Comparison of ENCODE assay signal across 22 cellular contexts in genomic region chr4:13866881-13867280, GRCh38.
DNase-seq lines count a peak whose midpoint lies in the region; ATAC-seq, FAIRE-seq and TF ChIP-seq lines count a peak whose summit lies in the region.
"Had no signal": no experiment of that assay in that cellular context is flagged by ENCODE, and none has a peak within 500 bp of the region (broad histone marks: within the 10 kb centered on the region; RNA-seq: fewer than 3 reads in every experiment).

No MANE protein-coding gene starts in this region.

- H3K27me3 Mint-ChIP-seq in astrocyte (ENCODE audit: low read depth, unreplicated experiment) (no peaks in the 10 kb centered on the region), H9 (ENCODE audit: low read depth) (no peaks in the 10 kb centered on the region)

- TF ChIP-seq POLR2A in IMR-90 (IDR thresholded peaks at IDR 0.05; ENCODE audit: low read depth, low read length), result no peak

- no peak overlapping the region for H3K4me3 ChIP-seq in IMR-90 (ENCODE audit: insufficient read depth, low read depth, low read length)
- H3K4me3 ChIP-seq in astrocyte (ENCODE audit: insufficient read depth, low read depth, low read length), result no peak overlapping the region

- H3K23ac ChIP-seq in IMR-90 (ENCODE audit: low read depth, low read length) (no peak overlapping the region), H9 (ENCODE audit: insufficient read length, low read depth, low read length) (no peak overlapping the region)

- peak; percentile 2 for DNase-seq in Daoy (ENCODE audit: low read depth)
- peak; percentile 32 for DNase-seq in IMR-90
- peak; percentile 43 for DNase-seq in astrocyte (ENCODE audit: low read depth)
- peak; percentile 59 for DNase-seq in iris pigment epithelial cell (ENCODE audit: low read depth)
- DNase-seq in NCI-H2227 treated with DMSO at 0.1 percent for 48 hours (lab: John Stamatoyannopoulos, UW), result no peak
- DNase-seq in H9, result no peak
- DNase-seq in A172 (ENCODE audit: low spot score), result no peak
- DNase-seq: DMS79 treated with DMSO at 0.1 percent for 48 hours, GF-D8, Kasumi-1, NCI-H1105 treated with DMSO at 0.1 percent for 48 hours, NCI-H1694, NCI-H2081 treated with DMSO at 0.1 percent for 48 hours, NCI-H748 treated with DMSO at 0.1 percent for 48 hours, RPMI8226, SHP77 treated with DMSO at 0.1 percent for 48 hours, SK-N-SH, T-cell had no signal

- no peak for TF ChIP-seq RAD21 in IMR-90 (IDR thresholded peaks at IDR 0.05; ENCODE audit: low read length)

- WGBS in IMR-90 (ENCODE audit: extremely low coverage in 2 of 2, insufficient read length in 1 of 2), 2 experiments, result no CpG with 5 or more reads among the region's 1 CpG
- no CpG with 5 or more reads among the region's 1 CpG for WGBS in H9 (ENCODE audit: extremely low coverage, insufficient read length, low lambda C conversion rate)

- H3K56ac ChIP-seq in IMR-90 (ENCODE audit: extremely low read depth, insufficient read depth, low read length) (no peak overlapping the region), H9 (ENCODE audit: insufficient read length, low read depth, low read length) (no peak overlapping the region)

- no peaks in the 10 kb centered on the region for H3K23me2 ChIP-seq in H9 (ENCODE audit: insufficient read length, low read depth, low read length, poor library complexity, severe bottlenecking)

- no peak overlapping the region for H3K4me3 Mint-ChIP-seq in astrocyte (ENCODE audit: unreplicated experiment)
- no peak overlapping the region for H3K4me3 Mint-ChIP-seq in H9
- H3K4me3 Mint-ChIP-seq: CD14-positive monocyte, T-cell had no signal

- no peak overlapping the region for H3K4ac ChIP-seq in IMR-90 (ENCODE audit: low read depth, low read length)
- H3K4ac ChIP-seq in H9 (ENCODE audit: low read depth, low read length), result no peak overlapping the region

- dilution Hi-C loops in IMR-90 (cut with HindIII; ENCODE audit: low sequenced_read_pairs, unreplicated experiment), result no loop called here

- H3K14ac ChIP-seq in IMR-90 (replicated peaks; ENCODE audit: low read depth, low read length) (no peak overlapping the region), H9 (ENCODE audit: insufficient read depth, low read length) (no peak overlapping the region)

- H4K91ac ChIP-seq in IMR-90 (ENCODE audit: insufficient read depth, low read depth, low read length) (no peak overlapping the region), H9 (ENCODE audit: insufficient read length, low read depth, low read length) (no peak overlapping the region)

- H2BK15ac ChIP-seq in IMR-90 (ENCODE audit: low read depth, low read length), result no peak overlapping the region
- H2BK15ac ChIP-seq in H9 (ENCODE audit: low read depth, low read length), result no peak overlapping the region

- H3K4me2 ChIP-seq in IMR-90 (ENCODE audit: low read depth, low read length) (no peak overlapping the region), astrocyte (ENCODE audit: low read length) (no peak overlapping the region), H9 (ENCODE audit: insufficient read depth, insufficient read length, low read length) (no peak overlapping the region)
- H3K4me2 ChIP-seq: SK-N-SH had no signal

- H3K9me3 Mint-ChIP-seq in astrocyte (ENCODE audit: unreplicated experiment) (peaks cover 4% of the 10 kb centered on the region), H9 (peaks cover 9 to 10% of the 10 kb centered on the region in 2 experiments)

- H2BK120ac ChIP-seq in IMR-90 (ENCODE audit: low read depth, low read length), result no peak overlapping the region
- no peak overlapping the region for H2BK120ac ChIP-seq in H9 (ENCODE audit: low read depth, low read length, poor library complexity, severe bottlenecking)

- H2AK5ac ChIP-seq in IMR-90 (ENCODE audit: low read depth, low read length) (no peak overlapping the region), H9 (ENCODE audit: insufficient read length, low read length) (no peak overlapping the region)

- H4K8ac ChIP-seq in IMR-90 (ENCODE audit: low read depth in 2 of 2, low read length in 2 of 2) (no peak overlapping the region), H9 (replicated peaks; ENCODE audit: insufficient read length, low read depth, low read length) (no peak overlapping the region)

- H3K18ac ChIP-seq in IMR-90 (ENCODE audit: low read depth, low read length) (no peak overlapping the region), H9 (ENCODE audit: insufficient read length, low read depth, low read length) (no peak overlapping the region)

- no peaks in the 10 kb centered on the region for H3K79me1 ChIP-seq in IMR-90 (ENCODE audit: low read depth in 1 of 2, low read length in 2 of 2)
- no peaks in the 10 kb centered on the region for H3K79me1 ChIP-seq in H9 (ENCODE audit: insufficient read depth, low read depth, low read length, poor library complexity, severe bottlenecking)

- H3T11ph ChIP-seq in H9 (ENCODE audit: low read length), result no peak overlapping the region

- CTCF ChIA-PET in IMR-90 (lab: Yijun Ruan, JAX), result interaction anchor here (1.0 kb wide), 1 partner anchor 213 kb away, joined by 3 read pairs; no protein-coding TSS in a partner anchor

- H3K9ac ChIP-seq in IMR-90 (ENCODE audit: low read depth, low read length), result no peak overlapping the region
- H3K9ac ChIP-seq in astrocyte (ENCODE audit: low read length), result no peak overlapping the region
- H3K9ac ChIP-seq in H9 (ENCODE audit: extremely low read depth, insufficient read length, low read length), result no peak overlapping the region
- H3K9ac ChIP-seq: SK-N-SH had no signal

- H3K4me1 Mint-ChIP-seq in astrocyte (ENCODE audit: low read depth, unreplicated experiment), result no peaks in the 10 kb centered on the region
- H3K4me1 Mint-ChIP-seq in H9, result peaks cover 5% of the 10 kb centered on the region in 2 experiments; a peak in 3 of 4 replicates
- H3K4me1 Mint-ChIP-seq: CD14-positive monocyte, T-cell had no signal

- in situ Hi-C loops in IMR-90 (cut with MboI; ENCODE audit: low sequenced_read_pairs), result no loop called here

- no peaks in the 10 kb centered on the region for H4K20me1 ChIP-seq in IMR-90 (ENCODE audit: insufficient read depth, low read length)
- H4K20me1 ChIP-seq in astrocyte (ENCODE audit: insufficient read depth, low read length), result no peaks in the 10 kb centered on the region
- no peaks in the 10 kb centered on the region for H4K20me1 ChIP-seq in H9 (ENCODE audit: control insufficient read depth, insufficient read depth, insufficient read length)

- H2AFZ ChIP-seq in IMR-90 (replicated peaks; ENCODE audit: low read length, poor library complexity) (no peak overlapping the region), astrocyte (ENCODE audit: low read depth, low read length) (no peak overlapping the region), H9 (ENCODE audit: low read length) (no peak overlapping the region)

- H4K5ac ChIP-seq in IMR-90 (ENCODE audit: low read depth, low read length), result no peak overlapping the region
- no peak overlapping the region for H4K5ac ChIP-seq in H9 (ENCODE audit: insufficient read length, low read depth, low read length)

- H3K27me3 ChIP-seq in IMR-90 (ENCODE audit: control insufficient read depth, insufficient read depth, low read length) (no peaks in the 10 kb centered on the region), astrocyte (ENCODE audit: insufficient read depth, low read length) (no peaks in the 10 kb centered on the region), H9 (ENCODE audit: insufficient read depth, low read length) (no peaks in the 10 kb centered on the region)

- intact Hi-C loops in IMR-90 (cut with micrococcal nuclease), result no loop called here

- H3K9me3 ChIP-seq in IMR-90 (ENCODE audit: control insufficient read depth, insufficient read depth, low read length), result no peaks in the 10 kb centered on the region; the same call in 1 of the 2 replicates
- H3K9me3 ChIP-seq in astrocyte (ENCODE audit: insufficient read depth, low read depth, low read length), result peaks cover 5% of the 10 kb centered on the region
- no peaks in the 10 kb centered on the region for H3K9me3 ChIP-seq in H9 (ENCODE audit: control insufficient read depth, low read depth, low read length)
- H3K9me3 ChIP-seq: SK-N-SH had no signal

- H3K4me1 ChIP-seq in IMR-90 (ENCODE audit: control insufficient read depth, insufficient read depth, low read length) (peaks cover 4% of the 10 kb centered on the region), astrocyte (ENCODE audit: insufficient read depth, low read length) (peaks cover 4% of the 10 kb centered on the region), H9 (ENCODE audit: insufficient read depth, low read length) (no peaks in the 10 kb centered on the region)

- no TSS peak for BruUV-seq in IMR-90 (replicated peaks; lab: Mats Ljungman, UMichigan)

- H3K79me2 ChIP-seq in astrocyte (ENCODE audit: insufficient read depth, low read length), result no peaks in the 10 kb centered on the region
- H3K79me2 ChIP-seq in H9 (ENCODE audit: insufficient read depth, low read length), result no peaks in the 10 kb centered on the region

- H3K27ac ChIP-seq in IMR-90 (ENCODE audit: insufficient read depth, low read length) (no peak overlapping the region), astrocyte (ENCODE audit: low read depth, low read length) (no peak overlapping the region), H9 (ENCODE audit: insufficient read length, low read depth, low read length) (no peak overlapping the region)
- H3K27ac ChIP-seq: HL-60 had no signal

- no peak for TF ChIP-seq CTCF in IMR-90 (conservative IDR thresholded peaks at IDR 0.05; ENCODE audit: low read depth, low read length)
- TF ChIP-seq CTCF in astrocyte (IDR thresholded peaks at IDR 0.05; ENCODE audit: insufficient read depth, low read depth, low read length), result no peak
- TF ChIP-seq CTCF in H9 (conservative IDR thresholded peaks at IDR 0.05), result no peak

- H3K27ac Mint-ChIP-seq in astrocyte (ENCODE audit: unreplicated experiment) (no peak overlapping the region), H9 (no peak overlapping the region)
- H3K27ac Mint-ChIP-seq: CD14-positive monocyte, T-cell had no signal

- POLR2A ChIA-PET in IMR-90 (lab: Charles Lee; ENCODE audit: unreplicated experiment), result no interaction called here

- H2BK12ac ChIP-seq in H9 (ENCODE audit: insufficient read length, low read depth, low read length), result no peak overlapping the region

- H3K9me1 ChIP-seq in IMR-90 (ENCODE audit: insufficient read depth, low read length), result no peaks in the 10 kb centered on the region

- no peaks in the 10 kb centered on the region for H3K36me3 ChIP-seq in IMR-90 (ENCODE audit: control insufficient read depth, insufficient read depth, low read length)
- no peaks in the 10 kb centered on the region for H3K36me3 ChIP-seq in astrocyte (ENCODE audit: insufficient read depth, low read length)

- no peak overlapping the region for H2BK5ac ChIP-seq in IMR-90 (ENCODE audit: low read depth, low read length, poor library complexity, severe bottlenecking)
- no peak overlapping the region for H2BK5ac ChIP-seq in H9 (ENCODE audit: insufficient read length, low read length)

- ATAC-seq in IMR-90 (ENCODE audit: low read depth) (no peak), GM18868 (IDR thresholded peaks at IDR 0.05; ENCODE audit: unreplicated experiment) (no peak)
- ATAC-seq: T-cell had no signal

- H3K36me3 Mint-ChIP-seq in astrocyte (ENCODE audit: low read depth, unreplicated experiment) (no peaks in the 10 kb centered on the region), H9 (ENCODE audit: insufficient read depth in 1 of 3, low read depth in 3 of 3) (peaks cover 3 to 9% (median 5%) of the 10 kb centered on the region in 3 experiments; a peak in 6 of 7 replicates)
- H3K36me3 Mint-ChIP-seq: CD14-positive monocyte, T-cell had no signal

- no peak overlapping the region for H2BK20ac ChIP-seq in IMR-90 (ENCODE audit: low read depth, low read length)
- no peak overlapping the region for H2BK20ac ChIP-seq in H9 (ENCODE audit: low read depth, low read length, poor library complexity, severe bottlenecking)

- H2AK9ac ChIP-seq in IMR-90 (replicated peaks; ENCODE audit: low read depth, low read length, poor library complexity), result no peak overlapping the region

- FAIRE-seq in astrocyte (lab: Jason Lieb, UNC), result no peak
- FAIRE-seq: HTR-8/SVneo had no signal

Comparison
In these comparisons a context has a peak if more than half of its experiments do, and no peak if none do; other contexts are left out.
1. DNase-seq: peak in Daoy (single experiment), IMR-90 (single experiment), astrocyte (single experiment) and iris pigment epithelial cell (single experiment); none in NCI-H2227 treated with DMSO at 0.1 percent for 48 hours (single experiment), H9 (single experiment) and A172 (single experiment).